18 cellular contexts compared by ENCODE assay signal in the genomic region with DNA sequence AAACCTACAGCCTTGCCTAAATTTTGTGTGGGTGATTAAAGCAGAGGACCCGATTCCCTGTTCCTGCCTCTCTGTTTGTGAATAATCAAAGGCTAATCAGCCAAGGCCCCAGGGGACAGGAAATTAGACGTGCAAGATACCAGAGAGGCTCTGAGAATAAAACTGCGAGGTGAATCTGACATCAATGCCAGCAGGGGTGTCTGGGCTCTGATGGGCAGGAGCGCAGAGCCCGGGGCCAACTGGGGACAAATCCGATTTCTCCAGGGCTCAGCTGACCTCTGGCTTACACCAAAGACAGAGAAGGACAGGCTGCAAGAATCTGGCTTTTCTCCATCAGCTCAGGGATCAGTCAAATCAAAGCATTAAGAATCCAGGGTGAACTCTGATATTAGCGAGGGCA.
DNase-seq lines count a peak whose midpoint lies in the region; ATAC-seq, FAIRE-seq and TF ChIP-seq lines count a peak whose summit lies in the region.
"Had no signal": no experiment of that assay in that cellular context is flagged by ENCODE, and none has a peak within 500 bp of the region (broad histone marks: within the 10 kb centered on the region; RNA-seq: fewer than 3 reads in every experiment).

No MANE protein-coding gene starts in this region.

- H3K27me3 ChIP-seq in heart left ventricle (no peaks in the 10 kb centered on the region), sigmoid colon (no peaks in the 10 kb centered on the region)
- H3K27me3 ChIP-seq: right lobe of liver had no signal

- H3K36me3 ChIP-seq in heart left ventricle (no peaks in the 10 kb centered on the region), sigmoid colon (no peaks in the 10 kb centered on the region)
- H3K36me3 ChIP-seq: right lobe of liver had no signal

- ATAC-seq in heart left ventricle (peak in 3 of 4 donors; percentile 73 to 81 (median 79)), GM18861 (IDR thresholded peaks at IDR 0.05; ENCODE audit: unreplicated experiment) (no peak), HG03571 (IDR thresholded peaks at IDR 0.05; ENCODE audit: unreplicated experiment) (no peak)
- ATAC-seq: HCT116, right lobe of liver had no signal

- H3K4me3 ChIP-seq in heart left ventricle (no peak overlapping the region), sigmoid colon (no peak overlapping the region)
- H3K4me3 ChIP-seq: right lobe of liver had no signal

- H3K4me1 ChIP-seq in heart left ventricle (peaks cover 0 to 20% (median 6%) of the 10 kb centered on the region in 12 donors), sigmoid colon (peaks cover 4 to 35% (median 31%) of the 10 kb centered on the region in 4 donors)
- H3K4me1 ChIP-seq: right lobe of liver had no signal

- H3K27ac ChIP-seq in heart left ventricle = peak overlapping the region in 5 of 12 donors; percentile 39 to 63 (median 43)
- peak overlapping the region in 3 of 4 donors; percentile 48 to 63 (median 54) for H3K27ac ChIP-seq in sigmoid colon
- H3K27ac ChIP-seq: right lobe of liver had no signal

- DNase-seq in D721Med (ENCODE audit: insufficient read length, low spot score) = peak; percentile 53
- DNase-seq in NCI-H82 treated with DMSO at 0.1 percent for 48 hours (lab: John Stamatoyannopoulos, UW; ENCODE audit: unreplicated experiment) = peak; percentile 69
- peak in 4 of 5 donors; percentile 18 to 65 (median 30) for DNase-seq in heart left ventricle
- no peak for DNase-seq in sigmoid colon
- DNase-seq in superior temporal gyrus (ENCODE audit: extremely low spot score) = no peak
- no peak for DNase-seq in SW 1271 (lab: John Stamatoyannopoulos, UW)
- DNase-seq: activated CD8-positive, alpha-beta memory T cell treated with anti-CD3 and anti-CD28 coated beads, Interleukin-2, amount 50 U/mL, for 4 hours; activated gamma-delta T cell treated with Interleukin-2 at 50 U/mL for 16 hours; aorta; immature natural killer cell; NCI-H187; NCI-H774; right lobe of liver had no signal

- no peak for FAIRE-seq in D721Med (lab: Jason Lieb, UNC)
- FAIRE-seq: endothelial cell of umbilical vein, HTR-8/SVneo had no signal

- intact Hi-C loops in heart left ventricle (cut with DNase I) (loop anchor here in 2 of 10 donors (5.0 to 10.0 kb wide), 2 partner anchors 48 to 166 kb away; no protein-coding TSS in a partner anchor), sigmoid colon (cut with DNase I) (no loop called here)

- WGBS in heart left ventricle, 4 donors = 12 to 32% (median 23%) methylated on average over 7 of the region's 7 CpGs
- 71 to 82% methylated on average over 7 of the region's 7 CpGs for WGBS in sigmoid colon, 2 donors

- TF ChIP-seq CTCF in D721Med (IDR thresholded peaks at IDR 0.05; ENCODE audit: insufficient read depth, missing control alignments) (no peak), heart left ventricle (IDR thresholded peaks at IDR 0.05) (no peak), sigmoid colon (IDR thresholded peaks at IDR 0.05) (no peak)

- TF ChIP-seq POLR2A in heart left ventricle (IDR thresholded peaks at IDR 0.05) (no peak), sigmoid colon (IDR thresholded peaks at IDR 0.05) (no peak)

- TF ChIP-seq EP300 in sigmoid colon (IDR thresholded peaks at IDR 0.05) = no peak

- H3K9me3 ChIP-seq in heart left ventricle = no peaks in the 10 kb centered on the region
- H3K9me3 ChIP-seq in sigmoid colon = no peaks in the 10 kb centered on the region
- H3K9me3 ChIP-seq: right lobe of liver had no signal

Comparison
In these comparisons a context has a peak if more than half of its experiments do, and no peak if none do; other contexts are left out.
1. DNase-seq: peak in D721Med (single experiment), NCI-H82 treated with DMSO at 0.1 percent for 48 hours (single experiment) and heart left ventricle (4 of 5); none in sigmoid colon (single experiment), superior temporal gyrus (single experiment) and SW 1271 (0 of 2).
2. ATAC-seq: peak in heart left ventricle (3 of 4); none in GM18861 (single experiment) and HG03571 (single experiment).